In genomic region chr1:55813619-55814018, GRCh38 we compare ENCODE assay signal across 12 cellular contexts.
A peak's percentile ranks its signal among the peaks of the same experiment; 100 is the strongest.
DNase-seq lines count a peak whose midpoint lies in the region; ATAC-seq and TF ChIP-seq lines count a peak whose summit lies in the region.
"Had no signal": no experiment of that assay in that cellular context is flagged by ENCODE, and none has a peak within 500 bp of the region (broad histone marks: within the 10 kb centered on the region; RNA-seq: fewer than 3 reads in every experiment).

No MANE protein-coding gene starts in this region.

- H3K27me3 ChIP-seq in heart left ventricle = no peaks in the 10 kb centered on the region
- no peaks in the 10 kb centered on the region for H3K27me3 ChIP-seq in sigmoid colon
- H3K27me3 ChIP-seq: esophagus squamous epithelium had no signal

- H3K36me3 ChIP-seq in heart left ventricle (no peaks in the 10 kb centered on the region), sigmoid colon (no peaks in the 10 kb centered on the region)
- H3K36me3 ChIP-seq: esophagus squamous epithelium had no signal

- WGBS in heart left ventricle, 4 donors = 40 to 75% (median 54%) methylated on average over 3 of the region's 3 CpGs
- 77% methylated on average over 3 of the region's 3 CpGs for WGBS in sigmoid colon, 2 donors

- no peaks in the 10 kb centered on the region for H3K36me3 Mint-ChIP-seq in activated naive CD4-positive, alpha-beta T cell treated with anti-CD3 and anti-CD28 coated beads for 36 hours (ENCODE audit: low read depth)
- H3K36me3 Mint-ChIP-seq: CD4-positive, CD25-positive, alpha-beta regulatory T cell had no signal

- CTCF ChIA-PET in activated naive CD4-positive, alpha-beta T cell treated with anti-CD3 and anti-CD28 coated beads for 36 hours (lab: Charles Lee) = no interaction called here

- no peak overlapping the region for H3K27ac Mint-ChIP-seq in activated naive CD4-positive, alpha-beta T cell treated with anti-CD3 and anti-CD28 coated beads for 36 hours
- H3K27ac Mint-ChIP-seq: T-helper 1 cell treated with Interleukin-12 subunit alpha and Interleukin-12 subunit beta and Interleukin-4 antibody, amounts not matched to agents 30 μg/mL and 1 μg/mL, for 36 hours had no signal

- no peaks in the 10 kb centered on the region for H3K4me1 Mint-ChIP-seq in activated naive CD4-positive, alpha-beta T cell treated with anti-CD3 and anti-CD28 coated beads for 36 hours (ENCODE audit: low read depth)
- H3K4me1 Mint-ChIP-seq: CD4-positive, CD25-positive, alpha-beta regulatory T cell had no signal

- intact Hi-C loops in heart left ventricle (cut with DNase I) = no loop called here
- intact Hi-C loops in sigmoid colon (cut with DNase I) = loop anchor here (10.0 kb wide), 1 partner anchor 761 kb away; the partner anchor contains the start of gene PLPP3
- intact Hi-C loops in activated naive CD4-positive, alpha-beta T cell treated with anti-CD3 and anti-CD28 coated beads for 36 hours (cut with micrococcal nuclease) = no loop called here

- H3K27me3 Mint-ChIP-seq in activated naive CD4-positive, alpha-beta T cell treated with anti-CD3 and anti-CD28 coated beads for 36 hours (ENCODE audit: low read depth) = peaks cover 2% of the 10 kb centered on the region

- TF ChIP-seq CTCF in heart left ventricle (IDR thresholded peaks at IDR 0.05) (no peak), sigmoid colon (IDR thresholded peaks at IDR 0.05) (no peak)

- no peak overlapping the region for H3K4me3 ChIP-seq in heart left ventricle
- no peak overlapping the region for H3K4me3 ChIP-seq in sigmoid colon
- H3K4me3 ChIP-seq: esophagus squamous epithelium had no signal

- H3K27ac ChIP-seq in heart left ventricle (peak overlapping the region in 5 of 12 donors; percentile 11 to 56 (median 18)), sigmoid colon (peak overlapping the region; percentile 22 to 70 (median 48))
- H3K27ac ChIP-seq: esophagus squamous epithelium had no signal

- H3K4me1 ChIP-seq in heart left ventricle = peaks cover 0 to 15% (median 0%) of the 10 kb centered on the region in 12 donors
- H3K4me1 ChIP-seq in sigmoid colon = peaks cover 0 to 24% (median 15%) of the 10 kb centered on the region in 4 donors
- H3K4me1 ChIP-seq: esophagus squamous epithelium had no signal

- peaks cover 0 to 8% (median 0%) of the 10 kb centered on the region in 12 donors for H3K9me3 ChIP-seq in heart left ventricle
- no peaks in the 10 kb centered on the region for H3K9me3 ChIP-seq in sigmoid colon
- H3K9me3 ChIP-seq: esophagus squamous epithelium had no signal

- no peaks in the 10 kb centered on the region for H3K9me3 Mint-ChIP-seq in activated naive CD4-positive, alpha-beta T cell treated with anti-CD3 and anti-CD28 coated beads for 36 hours
- H3K9me3 Mint-ChIP-seq: T-helper 1 cell treated with Interleukin-12 subunit alpha and Interleukin-12 subunit beta and Interleukin-4 antibody, amounts not matched to agents 30 μg/mL and 1 μg/mL, for 36 hours had no signal

- H3K4me3 Mint-ChIP-seq in activated naive CD4-positive, alpha-beta T cell treated with anti-CD3 and anti-CD28 coated beads for 36 hours = no peak overlapping the region
- H3K4me3 Mint-ChIP-seq: CD4-positive, CD25-positive, alpha-beta regulatory T cell; T-helper 1 cell treated with Interleukin-12 subunit alpha and Interleukin-12 subunit beta and Interleukin-4 antibody, amounts not matched to agents 30 μg/mL and 1 μg/mL, for 36 hours had no signal

- no peak for TF ChIP-seq POLR2A in heart left ventricle (IDR thresholded peaks at IDR 0.05)
- TF ChIP-seq POLR2A in sigmoid colon (IDR thresholded peaks at IDR 0.05) = no peak

- ATAC-seq in heart left ventricle (peak in 3 of 4 donors; percentile 49 to 89 (median 67)), GM18861 (IDR thresholded peaks at IDR 0.05; ENCODE audit: unreplicated experiment) (no peak), esophagus mucosa (no peak)

- peak; percentile 76 to 96 (median 92) for TF ChIP-seq EP300 in sigmoid colon (IDR thresholded peaks at IDR 0.05)

- DNase-seq in DMS53 treated with DMSO at 0.1 percent for 48 hours (lab: John Stamatoyannopoulos, UW; ENCODE audit: unreplicated experiment) (peak; percentile 86), SK-N-DZ (ENCODE audit: low spot score) (peak; percentile 86), heart left ventricle (peak in 4 of 5 donors; percentile 47 to 62 (median 53)), sigmoid colon (peak; percentile 95), NCI-H526 treated with DMSO at 0.1 percent for 48 hours (lab: John Stamatoyannopoulos, UW) (no peak)
- DNase-seq in activated naive CD4-positive, alpha-beta T cell treated with anti-CD3 and anti-CD28 coated beads for 36 hours = no peak
- DNase-seq: CD4-positive, CD25-positive, alpha-beta regulatory T cell; esophagus squamous epithelium; NCI-H1092 had no signal

Comparison
In these comparisons a context has a peak if more than half of its experiments do, and no peak if none do; other contexts are left out.
1. DNase-seq: peak in DMS53 treated with DMSO at 0.1 percent for 48 hours (single experiment), SK-N-DZ (single experiment), heart left ventricle (4 of 5) and sigmoid colon (single experiment); none in activated naive CD4-positive, alpha-beta T cell treated with anti-CD3 and anti-CD28 coated beads for 36 hours (single experiment) and NCI-H526 treated with DMSO at 0.1 percent for 48 hours (single experiment).
2. ATAC-seq: peak in heart left ventricle (3 of 4); none in GM18861 (single experiment) and esophagus mucosa (single experiment).